ENCODE assay signal across 8 cellular contexts in genomic region chr6:136593748-136594490, GRCh38. TPM values are rescaled to one million over a fixed set of nuclear protein-coding genes. Genes with fewer than 3 reads are reported as not detected.
DNase-seq lines count a peak whose midpoint lies in the region; ATAC-seq, FAIRE-seq and TF ChIP-seq lines count a peak whose summit lies in the region.
"Had no signal": no experiment of that assay in that cellular context is flagged by ENCODE, and none has a peak within 500 bp of the region (broad histone marks: within the 10 kb centered on the region; RNA-seq: fewer than 3 reads in every experiment).

No MANE protein-coding gene starts in this region.

- no peaks in the 10 kb centered on the region for H3K27me3 Mint-ChIP-seq in activated B cell treated with CpG ODN at 0.5 μM for 24 hours

- H3K4me3 Mint-ChIP-seq in activated B cell treated with CpG ODN at 0.5 μM for 24 hours: peak overlapping the region; percentile 61

- peak overlapping the region; percentile 81 for H3K27ac Mint-ChIP-seq in activated B cell treated with CpG ODN at 0.5 μM for 24 hours

- H3K27ac ChIP-seq in spleen: peak overlapping the region; percentile 24 to 80 (median 68)

- H3K36me3 ChIP-seq in spleen: peaks cover 2 to 88% (median 45%) of the 10 kb centered on the region in 6 donors

- peaks cover 77% of the 10 kb centered on the region for H3K36me3 Mint-ChIP-seq in activated B cell treated with CpG ODN at 0.5 μM for 24 hours (ENCODE audit: low read depth)

- ATAC-seq in GM21529 (IDR thresholded peaks at IDR 0.05; ENCODE audit: unreplicated experiment) (peak; percentile 96), activated B cell treated with CpG ODN at 0.5 μM for 24 hours (ENCODE audit: low read depth) (peak; percentile 94)

- H3K9me3 ChIP-seq in spleen: no peaks in the 10 kb centered on the region

- peak; percentile 48 for DNase-seq in GM12891 (ENCODE audit: insufficient read length, low spot score)
- peak; percentile 98 for DNase-seq in HT1080 (ENCODE audit: low read depth)
- DNase-seq in activated B cell treated with CpG ODN at 0.5 μM for 24 hours: no peak
- DNase-seq in foreskin fibroblast: peak; percentile 95 to 96
- no peak for DNase-seq in spleen
- DNase-seq in DMS 273 (lab: John Stamatoyannopoulos, UW; ENCODE audit: unreplicated experiment): no peak

- H3K27me3 ChIP-seq in spleen (replicated peaks in 1 of 7): no peaks in the 10 kb centered on the region

- TF ChIP-seq POLR2A in GM12891 (IDR thresholded peaks at IDR 0.05; ENCODE audit: low read depth, low read length) (peak; percentile 24; the same call in 1 of the 2 replicates), spleen (IDR thresholded peaks at IDR 0.05) (no peak)

- POLR2A ChIA-PET in activated B cell treated with CpG ODN at 0.5 μM for 24 hours (lab: Charles Lee): interaction anchor here (0.6 to 1.8 kb wide), 3 partner anchors 160 to 229 kb away, joined by 4 to 9 read pairs (median 7); partner anchors contain the start of genes MAP3K5 and PEX7

- peaks cover 6% of the 10 kb centered on the region for H3K9me3 Mint-ChIP-seq in activated B cell treated with CpG ODN at 0.5 μM for 24 hours

- 11 to 20% (median 15%) methylated on average over 6 of the region's 6 CpGs for WGBS in spleen, 5 donors

- H3K4me3 ChIP-seq in foreskin fibroblast (ENCODE audit: low read depth in 1 of 2, low read length in 2 of 2): no peak overlapping the region
- H3K4me3 ChIP-seq in spleen: peak overlapping the region in 1 of 8 donors; percentile 3

- peaks cover 29% of the 10 kb centered on the region for H3K4me1 Mint-ChIP-seq in activated B cell treated with CpG ODN at 0.5 μM for 24 hours

- TF ChIP-seq CTCF in activated B cell treated with CpG ODN at 0.5 μM for 24 hours (IDR thresholded peaks at IDR 0.05) (no peak), foreskin fibroblast (IDR thresholded peaks at IDR 0.05; ENCODE audit: low read depth, low read length) (no peak), spleen (IDR thresholded peaks at IDR 0.05 in 8 of 11, conservative IDR thresholded peaks at IDR 0.05 in 3 of 11) (no peak)

- H3K4me1 ChIP-seq in spleen: peaks cover 11 to 27% (median 19%) of the 10 kb centered on the region in 6 donors

- intact Hi-C loops in activated B cell treated with CpG ODN at 0.5 μM for 24 hours (cut with micrococcal nuclease) (loop anchor here (1.0 kb wide), 3 partner anchors 11 to 305 kb away; partner anchors contain the start of genes BCLAF1 and PEX7), spleen (cut with DNase I; ENCODE audit: low total_unique reads) (no loop called here)

- peak; percentile 92 for FAIRE-seq in GM12891 (lab: Jason Lieb, UNC)
- FAIRE-seq: endometrium had no signal

- CTCF ChIA-PET in activated B cell treated with CpG ODN at 0.5 μM for 24 hours (lab: Charles Lee): interaction anchor here (1.1 to 2.1 kb wide), 4 partner anchors 15 to 198 kb away, joined by 3 to 8 read pairs (median 6); partner anchors contain the start of gene MAP3K5

TF ChIP-seq in GM12891, 5 proteins besides CTCF, POLR2A, EP300 and RAD21:
- TF ChIP-seq POLR2AphosphoS5 (IDR thresholded peaks at IDR 0.05; ENCODE audit: low read depth, low read length) (no peak), TAF1 (IDR thresholded peaks at IDR 0.05; ENCODE audit: low read depth, low read length) (peak; percentile 27; the same call in 1 of the 2 replicates), SPI1 (IDR thresholded peaks at IDR 0.05; ENCODE audit: low read depth, low read length) (peak; percentile 62), PAX5 (IDR thresholded peaks at IDR 0.05; ENCODE audit: insufficient read depth, low read length, severe bottlenecking) (no peak), POU2F2 (IDR thresholded peaks at IDR 0.05; ENCODE audit: low read depth, low read length) (peak; percentile 97)

RNA-seq across cellular contexts. Expression of gene MAP7, which starts 43.7 kb away (rescaled TPM):
- 0.10 TPM for polyA plus RNA-seq in GM12891 (2012; ENCODE audit: low read depth, missing spikeins)
- total RNA-seq in HT1080 (2014; rRNA removed; shearing (Covaris generic)): 1.7 and 2.1 TPM in 2 replicates
- 1.3 and 1.6 TPM in 2 replicates for polyA plus RNA-seq in HT1080 (2015; cell fraction: cytosol; rRNA removed)
- 2.0 and 2.2 TPM in 2 replicates for polyA plus RNA-seq in HT1080 (2015; cell fraction: nucleus; rRNA removed)
- total RNA-seq in activated B cell treated with CpG ODN at 0.5 μM for 24 hours (0.35 and 0.56 TPM in 2 replicates), spleen (1 to 10 TPM; 1.3 to 4.9 (median 3.3) TPM)
- polyA plus RNA-seq in spleen: 1 to 10 TPM in 1 of 3 donors, under 1 TPM in 2; 0.67 to 1.4 (median 0.74) TPM

Comparison
In these comparisons a context has a peak if more than half of its experiments do, and no peak if none do; other contexts are left out.
1. DNase-seq: peak in GM12891 (single experiment), HT1080 (single experiment) and foreskin fibroblast (2 of 2); none in activated B cell treated with CpG ODN at 0.5 μM for 24 hours (single experiment), spleen (single experiment) and DMS 273 (single experiment).